ENCODE assay signal across 8 cellular contexts in genomic region chr15:50181983-50182232, GRCh38. TPM values are rescaled to one million over a fixed set of nuclear protein-coding genes. Genes with fewer than 3 reads are reported as not detected.
DNase-seq lines count a peak whose midpoint lies in the region; ATAC-seq and TF ChIP-seq lines count a peak whose summit lies in the region.

TSS of gene SLC27A2 (plus strand) at chr15:50182196. CDS start at chr15:50182428, 232 bp downstream.

- intact Hi-C loops in activated naive CD4-positive, alpha-beta T cell treated with anti-CD3 and anti-CD28 coated beads for 36 hours (cut with micrococcal nuclease), result loop anchor here (2.0 to 10.0 kb wide), 3 partner anchors 37 to 699 kb away; partner anchors contain the start of gene TRPM7

- H3K27ac Mint-ChIP-seq in activated naive CD4-positive, alpha-beta T cell treated with anti-CD3 and anti-CD28 coated beads for 36 hours, result peak within 1 kb of the TSS; percentile 87
- H3K27ac Mint-ChIP-seq in neural crest cell (ENCODE audit: unreplicated experiment), result no peak within 1 kb of the TSS

- ATAC-seq in HG03039 (IDR thresholded peaks at IDR 0.05; ENCODE audit: unreplicated experiment) (peak; percentile 41), esophagus mucosa (peak; percentile 58)

- H3K4me1 ChIP-seq in SJSA1 (replicated peaks), result peaks cover 8% of the 10 kb centered on the region

- no peaks in the 10 kb centered on the region for H3K9me3 Mint-ChIP-seq in activated naive CD4-positive, alpha-beta T cell treated with anti-CD3 and anti-CD28 coated beads for 36 hours
- no peaks in the 10 kb centered on the region for H3K9me3 Mint-ChIP-seq in neural crest cell

- peaks cover 25% of the 10 kb centered on the region for H3K27me3 Mint-ChIP-seq in activated naive CD4-positive, alpha-beta T cell treated with anti-CD3 and anti-CD28 coated beads for 36 hours (ENCODE audit: low read depth)
- H3K27me3 Mint-ChIP-seq in neural crest cell (ENCODE audit: low read depth), result peaks cover 79% of the 10 kb centered on the region

- no peaks in the 10 kb centered on the region for H3K9me3 ChIP-seq in SJSA1 (replicated peaks)

- H3K4me3 ChIP-seq in SJSA1, result peak within 1 kb of the TSS; percentile 30

- peak within 1 kb of the TSS; percentile 98 for H3K4me3 Mint-ChIP-seq in activated naive CD4-positive, alpha-beta T cell treated with anti-CD3 and anti-CD28 coated beads for 36 hours
- H3K4me3 Mint-ChIP-seq in neural crest cell, result peak within 1 kb of the TSS; percentile 88

- H3K4me1 Mint-ChIP-seq in activated naive CD4-positive, alpha-beta T cell treated with anti-CD3 and anti-CD28 coated beads for 36 hours (ENCODE audit: low read depth), result peaks cover 33% of the 10 kb centered on the region
- peaks cover 15% of the 10 kb centered on the region for H3K4me1 Mint-ChIP-seq in neural crest cell

- H3K36me3 ChIP-seq in SJSA1, result no peaks in the 10 kb centered on the region

- peaks cover 19% of the 10 kb centered on the region for H3K36me3 Mint-ChIP-seq in activated naive CD4-positive, alpha-beta T cell treated with anti-CD3 and anti-CD28 coated beads for 36 hours (ENCODE audit: low read depth)
- no peaks in the 10 kb centered on the region for H3K36me3 Mint-ChIP-seq in neural crest cell (ENCODE audit: low read depth)

- peak; percentile 73 for DNase-seq in activated naive CD4-positive, alpha-beta T cell treated with anti-CD3 and anti-CD28 coated beads for 36 hours
- no peak for DNase-seq in activated naive CD4-positive, alpha-beta T cell (lab: John Stamatoyannopoulos, UW)
- DNase-seq in SJSA1 (ENCODE audit: low read depth in 1 of 2, low spot score in 2 of 2) (no peak), neural crest cell (ENCODE audit: low read depth, low spot score) (peak; percentile 37), NCI-H2029 treated with DMSO at 0.1 percent for 48 hours (lab: John Stamatoyannopoulos, UW) (no peak), SHP77 treated with DMSO at 0.1 percent for 48 hours (lab: John Stamatoyannopoulos, UW) (no peak)

- no peak within 1 kb of the TSS for H3K27ac ChIP-seq in SJSA1

- TF ChIP-seq CTCF in neural crest cell (conservative IDR thresholded peaks at IDR 0.05), result peak; percentile 61

- CTCF ChIA-PET in activated naive CD4-positive, alpha-beta T cell treated with anti-CD3 and anti-CD28 coated beads for 36 hours (lab: Charles Lee), result interaction anchor here (0.7 to 3.7 kb wide), 5 partner anchors 12 to 723 kb away, joined by 3 to 40 read pairs (median 3); no protein-coding TSS in a partner anchor

- H3K27me3 ChIP-seq in SJSA1 (replicated peaks), result peaks cover 33% of the 10 kb centered on the region

RNA-seq across cellular contexts. Expression of gene SLC27A2, which starts in this region (rescaled TPM):
- total RNA-seq in activated naive CD4-positive, alpha-beta T cell treated with anti-CD3 and anti-CD28 coated beads for 36 hours, result 10 to 100 TPM; 25.2 TPM
- total RNA-seq in SJSA1 (2014; rRNA removed; shearing (Covaris generic)), result 0.13 TPM in 1 of 2 replicates, not detected in the other
- total RNA-seq in esophagus mucosa (0.92 TPM), neural crest cell (0.86 and 0.91 TPM in 2 replicates)

Comparison
In these comparisons a context has a peak if more than half of its experiments do, and no peak if none do; other contexts are left out.
1. RNA of gene SLC27A2 (total RNA-seq): 25.2 TPM in activated naive CD4-positive, alpha-beta T cell treated with anti-CD3 and anti-CD28 coated beads for 36 hours; 0.92 TPM in esophagus mucosa (single experiment), 0.86 to 0.91 TPM in neural crest cell and 0.13 TPM in SJSA1; every median in the first group is over 10 times any median in the second.
2. Peak in ATAC-seq in esophagus mucosa; RNA of the gene not detected or under 1 TPM.
3. Peak in DNase-seq in neural crest cell; RNA of the gene not detected or under 1 TPM.